ENCODE assay signal across 20 cellular contexts in the genomic region with DNA sequence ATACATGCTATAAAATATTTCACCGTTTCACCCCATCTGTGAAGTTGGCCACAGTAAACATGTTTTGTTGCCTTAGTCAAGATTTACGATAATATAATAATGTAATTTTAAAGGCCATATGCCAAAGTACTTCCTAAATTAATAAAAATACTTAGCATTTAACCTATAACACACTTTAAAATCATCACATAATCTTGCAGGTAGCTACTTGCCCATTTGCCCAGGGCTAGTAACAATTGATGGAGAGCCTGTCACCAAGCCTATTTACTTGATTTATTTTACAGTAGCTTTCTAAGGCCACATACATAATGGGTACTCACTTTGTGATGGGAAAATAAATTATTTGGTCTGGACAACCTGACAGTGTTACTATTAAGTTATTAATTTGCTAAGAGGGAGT.
"Had no signal": no experiment of that assay in that cellular context is flagged by ENCODE, and none has a peak within 500 bp of the region (broad histone marks: within the 10 kb centered on the region; RNA-seq: fewer than 3 reads in every experiment).

No MANE protein-coding gene starts in this region.

- DNase-seq: islet precursor cell; left ventricle myocardium inferior; mesendoderm; naive B cell; natural killer cell; nephron progenitor cell; occipital lobe; retina; right cardiac atrium; stimulated activated CD4-positive, alpha-beta T cell treated with anti-CD3 and anti-CD28 coated beads, Interleukin-12 subunit alpha, Interleukin-12 subunit beta, amount 100 ng/mL, for 4 hours; stimulated activated CD4-positive, alpha-beta T cell treated with anti-CD3 and anti-CD28 coated beads, Interleukin-15, amount 100 ng/mL, for 24 hours; stimulated activated CD4-positive, alpha-beta T cell treated with anti-CD3 and anti-CD28 coated beads, Interleukin-2, amount 100 ng/mL, for 24 hours; stimulated activated CD4-positive, alpha-beta T cell treated with anti-CD3 and anti-CD28 coated beads, Interleukin-4, amount 100 ng/mL, for 1 hour; stimulated activated naive B cell treated with anti-CD40 and anti-IgM and Interleukin-4, amounts not matched to agents 10 μg/mL and 1 μg/mL and 100 μg/mL, for 72 hours; stimulated activated naive CD8-positive, alpha-beta T cell treated with anti-CD3 and anti-CD28 coated beads, Interleukin-15, Interleukin-2, amounts not matched to agents 100 U/mL and 50 U/mL, for 24 hours; stomach; testis; thyroid gland; trophoblast cell; upper lobe of right lung had no signal
